ENCODE assay signal across 1 cellular context in genomic region chr6:112881828-112882227, GRCh38.
A peak's percentile ranks its signal among the peaks of the same experiment; 100 is the strongest.
TF ChIP-seq lines count a peak whose summit lies in the region.

No MANE protein-coding gene starts in this region.

TF ChIP-seq in SK-N-SH, 30 proteins besides CTCF, POLR2A, EP300 and RAD21 (continued from another document):
- TF ChIP-seq PBX3 (IDR thresholded peaks at IDR 0.05) = peak; percentile 66
- 0 out of 2 replicates have a peak, but pooled peaks have one; percentile 44 for TF ChIP-seq YY1 (IDR thresholded peaks at IDR 0.05; ENCODE audit: low read depth)
- no peak for TF ChIP-seq IRF3 (IDR thresholded peaks at IDR 0.05; ENCODE audit: low read depth, low read length)
- TF ChIP-seq NRF1 (IDR thresholded peaks at IDR 0.05; ENCODE audit: low read depth, low read length) = no peak
- TF ChIP-seq EZH2phosphoT487 (IDR thresholded peaks at IDR 0.05; ENCODE audit: borderline replicate concordance, low read depth) = no peak
- no peak; the same call in 1 of the 2 replicates for TF ChIP-seq RXRA (IDR thresholded peaks at IDR 0.05; ENCODE audit: borderline replicate concordance, low read depth)
- TF ChIP-seq TAF1 (IDR thresholded peaks at IDR 0.05; ENCODE audit: borderline replicate concordance, low read depth, low read length) = no peak
- no peak for TF ChIP-seq RFX5 (IDR thresholded peaks at IDR 0.05; ENCODE audit: low read length)
- no peak for TF ChIP-seq USF1 (IDR thresholded peaks at IDR 0.05; ENCODE audit: borderline replicate concordance, low read depth)
- TF ChIP-seq ELF1 (IDR thresholded peaks at IDR 0.05) = no peak
- TF ChIP-seq FOXJ3 (CRISPR knock-in tag; IDR thresholded peaks at IDR 0.05) = no peak
